In genomic region chr14:33916663-33917565, GRCh38 we compare ENCODE assay signal across 1 cellular context.
TF ChIP-seq lines count a peak whose summit lies in the region.

No MANE protein-coding gene starts in this region.

TF ChIP-seq in K562, 482 proteins besides CTCF, POLR2A, EP300 and RAD21 (continued from another document and continues in another):
- TF ChIP-seq RBM25 (IDR thresholded peaks at IDR 0.05; ENCODE audit: low read depth, low read length, severe bottlenecking) (no peak), FIP1L1 (IDR thresholded peaks at IDR 0.05; ENCODE audit: low read depth, low read length, poor library complexity, severe bottlenecking) (no peak), SNIP1 (IDR thresholded peaks at IDR 0.05; ENCODE audit: low read depth) (no peak), IRF9 (tag; IDR thresholded peaks at IDR 0.05) (no peak), SUPT5H (IDR thresholded peaks at IDR 0.05) (no peak), HDAC1 (IDR thresholded peaks at IDR 0.05) (peak in 1 of 2 experiments; percentile 75; a peak in 3 of 4 replicates), MBD1 (CRISPR knock-in tag; IDR thresholded peaks at IDR 0.05) (no peak), SMARCE1 (IDR thresholded peaks at IDR 0.05) (peak; percentile 92), ZNF224 (CRISPR knock-in tag; IDR thresholded peaks at IDR 0.05) (no peak), CC2D1A (IDR thresholded peaks at IDR 0.05) (0 out of 2 replicates have a peak, but pooled peaks have one; percentile 18), SAFB (IDR thresholded peaks at IDR 0.05; ENCODE audit: borderline replicate concordance, low read depth, low read length) (no peak), HCFC1 (IDR thresholded peaks at IDR 0.05; ENCODE audit: low read depth, low read length) (no peak), CEBPB (tag; IDR thresholded peaks at IDR 0.05) (no peak), PML (IDR thresholded peaks at IDR 0.05; ENCODE audit: low read length) (peak; percentile 49; the same call in 1 of the 2 replicates), WHSC1 (IDR thresholded peaks at IDR 0.05; ENCODE audit: low read length) (no peak), E2F4 (CRISPR knock-in tag; IDR thresholded peaks at IDR 0.05; ENCODE audit: low read depth) (no peak), ATF7 (IDR thresholded peaks at IDR 0.05) (no peak), MAX (CRISPR knock-in tag; IDR thresholded peaks at IDR 0.05) (no peak), ZFX (CRISPR knock-in tag; IDR thresholded peaks at IDR 0.05) (no peak), ZNF408 (CRISPR knock-in tag; IDR thresholded peaks at IDR 0.05; ENCODE audit: low read depth) (no peak), TFE3 (CRISPR knock-in tag; IDR thresholded peaks at IDR 0.05) (peak; percentile 99), ARID3B (CRISPR knock-in tag; IDR thresholded peaks at IDR 0.05; ENCODE audit: borderline replicate concordance) (no peak), CAMTA2 (CRISPR knock-in tag; conservative IDR thresholded peaks at IDR 0.05) (no peak), THAP12 (CRISPR knock-in tag; IDR thresholded peaks at IDR 0.05) (no peak), BMI1 (IDR thresholded peaks at IDR 0.05; ENCODE audit: low read length) (no peak), ZNF134 (CRISPR knock-in tag; conservative IDR thresholded peaks at IDR 0.05) (no peak), SMARCA4 (IDR thresholded peaks at IDR 0.05) (peak; percentile 94), ZNF584 (CRISPR knock-in tag; IDR thresholded peaks at IDR 0.05; ENCODE audit: low read depth) (no peak), ZFP36 (IDR thresholded peaks at IDR 0.05; ENCODE audit: low read depth, low read length, partially characterized antibody) (no peak), SMAD4 (CRISPR knock-in tag; conservative IDR thresholded peaks at IDR 0.05) (no peak; the same call in 1 of the 2 replicates), U2AF1 (optimal IDR thresholded peaks at IDR 0.05; ENCODE audit: low read depth, low read length) (no peak), SP2 (IDR thresholded peaks at IDR 0.05; ENCODE audit: extremely low read depth, low read depth, low read length, poor library complexity, severe bottlenecking) (no peak), NFE2L1 (tag; IDR thresholded peaks at IDR 0.05; ENCODE audit: borderline replicate concordance, low read depth) (no peak), MNT (conservative IDR thresholded peaks at IDR 0.05) (peak; percentile 35 to 61; a peak in 2 of 4 replicates), ZBTB26 (CRISPR knock-in tag; IDR thresholded peaks at IDR 0.05) (no peak), CGGBP1 (CRISPR knock-in tag; IDR thresholded peaks at IDR 0.05) (no peak), ZNF354B (CRISPR knock-in tag; IDR thresholded peaks at IDR 0.05) (no peak), MEIS2 (IDR thresholded peaks at IDR 0.05; ENCODE audit: partially characterized antibody) (peak; percentile 45), TARDBP (IDR thresholded peaks at IDR 0.05) (no peak), LARP7 (IDR thresholded peaks at IDR 0.05) (no peak), TAL1 (IDR thresholded peaks at IDR 0.05) (peak; percentile 87), CREB3L1 (IDR thresholded peaks at IDR 0.05; ENCODE audit: borderline replicate concordance, low read depth) (no peak), MITF (IDR thresholded peaks at IDR 0.05) (no peak), TOE1 (IDR thresholded peaks at IDR 0.05; ENCODE audit: borderline replicate concordance) (peak; percentile 97), TOE1 (CRISPR knock-in tag; IDR thresholded peaks at IDR 0.05; ENCODE audit: borderline replicate concordance, low read depth) (no peak), ZNF395 (CRISPR knock-in tag; IDR thresholded peaks at IDR 0.05) (no peak), RBM17 (IDR thresholded peaks at IDR 0.05; ENCODE audit: borderline replicate concordance, low read depth, low read length) (no peak)
